23 cellular contexts compared by ENCODE assay signal in the genomic region with DNA sequence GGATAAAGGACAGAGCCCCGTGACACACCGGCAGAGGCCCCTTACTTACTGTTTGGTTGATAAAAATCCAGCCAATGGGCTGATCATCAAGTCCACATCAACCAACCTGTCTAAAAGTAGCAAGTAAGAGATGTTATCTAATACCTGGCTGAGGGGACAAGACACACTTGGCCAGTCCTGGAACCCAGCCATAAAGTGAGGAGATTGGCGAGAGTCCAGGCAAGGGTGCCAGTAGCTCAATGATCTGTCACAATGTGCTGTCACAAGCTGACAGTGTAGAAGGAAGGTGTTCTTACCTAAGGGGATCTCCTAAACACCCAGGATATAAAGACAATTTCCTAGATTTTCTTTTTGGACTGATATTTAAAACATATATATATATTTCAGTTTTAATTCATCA.
"Had no signal": no experiment of that assay in that cellular context is flagged by ENCODE, and none has a peak within 500 bp of the region (broad histone marks: within the 10 kb centered on the region; RNA-seq: fewer than 3 reads in every experiment).

No MANE protein-coding gene starts in this region.

- H3K4me3 ChIP-seq: coronary artery, heart left ventricle, left ventricle myocardium inferior, lower lobe of right lung, prostate gland, sigmoid colon, skin epidermis, thoracic aorta had no signal

- H3K4me1 ChIP-seq: heart left ventricle, left ventricle myocardium inferior, lower lobe of right lung, prostate gland, sigmoid colon had no signal

- H3K27ac ChIP-seq: coronary artery, heart left ventricle, left ventricle myocardium inferior, lower lobe of right lung, parathyroid adenoma, prostate gland, sigmoid colon, skin epidermis, thoracic aorta had no signal

- H3K27me3 ChIP-seq: heart left ventricle, sigmoid colon had no signal

- DNase-seq: effector CD4-positive, alpha-beta T cell; endodermal cell; foreskin melanocyte; heart left ventricle; hippocampal formation; left ventricle myocardium inferior; lower lobe of right lung; midbrain; naive B cell; retina; sigmoid colon; stimulated activated CD4-positive, alpha-beta T cell treated with anti-CD3 and anti-CD28 coated beads, Interleukin-2, amount 100 ng/mL, for 24 hours; stimulated activated CD4-positive, alpha-beta T cell treated with anti-CD3 and anti-CD28 coated beads, Interleukin-4, amount 100 ng/mL, for 4 hours; stimulated activated naive B cell treated with anti-CD40 and anti-IgM and Interleukin-4, amounts not matched to agents 10 μg/mL and 1 μg/mL and 100 μg/mL, for 72 hours; stimulated activated naive CD8-positive, alpha-beta T cell treated with anti-CD3 and anti-CD28 coated beads, Interleukin-15, amount 100 ng/mL, for 72 hours; trophoblast cell had no signal

- H3K27me3 Mint-ChIP-seq: stimulated activated naive CD8-positive, alpha-beta T cell treated with anti-CD3 and anti-CD28 coated beads, Interleukin-15, amount 100 ng/mL, for 72 hours had no signal

- H3K9me3 ChIP-seq: prostate gland, thoracic aorta had no signal

- H3K36me3 ChIP-seq: heart left ventricle, left ventricle myocardium inferior, lower lobe of right lung, prostate gland, sigmoid colon, thoracic aorta had no signal

- ATAC-seq: heart left ventricle; lower lobe of right lung; stimulated activated naive B cell treated with anti-CD40 and anti-IgM and Interleukin-4, amounts not matched to agents 10 μg/mL and 1 μg/mL and 100 μg/mL, for 72 hours; stimulated activated naive CD8-positive, alpha-beta T cell treated with anti-CD3 and anti-CD28 coated beads, Interleukin-15, amount 100 ng/mL, for 72 hours had no signal

- H3K4me3 Mint-ChIP-seq: endodermal cell; memory B cell; naive B cell; nephron; stimulated activated naive B cell treated with anti-CD40 and anti-IgM and Interleukin-4, amounts not matched to agents 10 μg/mL and 1 μg/mL and 100 μg/mL, for 72 hours; stimulated activated naive CD8-positive, alpha-beta T cell treated with anti-CD3 and anti-CD28 coated beads, Interleukin-15, amount 100 ng/mL, for 72 hours had no signal

- H3K27ac Mint-ChIP-seq: endodermal cell; memory B cell; nephron; stimulated activated naive B cell treated with anti-CD40 and anti-IgM and Interleukin-4, amounts not matched to agents 10 μg/mL and 1 μg/mL and 100 μg/mL, for 72 hours; stimulated activated naive CD8-positive, alpha-beta T cell treated with anti-CD3 and anti-CD28 coated beads, Interleukin-15, amount 100 ng/mL, for 72 hours had no signal

- H3K4me1 Mint-ChIP-seq: endodermal cell; naive B cell; nephron; stimulated activated naive CD8-positive, alpha-beta T cell treated with anti-CD3 and anti-CD28 coated beads, Interleukin-15, amount 100 ng/mL, for 72 hours had no signal
